In genomic region chr10:131777162-131777561, GRCh38 we compare ENCODE assay signal across 1 cellular context.
TF ChIP-seq lines count a peak whose summit lies in the region.

No MANE protein-coding gene starts in this region.

TF ChIP-seq in GM23338, 12 proteins besides CTCF, POLR2A, EP300 and RAD21:
- TF ChIP-seq, protein P1, sequence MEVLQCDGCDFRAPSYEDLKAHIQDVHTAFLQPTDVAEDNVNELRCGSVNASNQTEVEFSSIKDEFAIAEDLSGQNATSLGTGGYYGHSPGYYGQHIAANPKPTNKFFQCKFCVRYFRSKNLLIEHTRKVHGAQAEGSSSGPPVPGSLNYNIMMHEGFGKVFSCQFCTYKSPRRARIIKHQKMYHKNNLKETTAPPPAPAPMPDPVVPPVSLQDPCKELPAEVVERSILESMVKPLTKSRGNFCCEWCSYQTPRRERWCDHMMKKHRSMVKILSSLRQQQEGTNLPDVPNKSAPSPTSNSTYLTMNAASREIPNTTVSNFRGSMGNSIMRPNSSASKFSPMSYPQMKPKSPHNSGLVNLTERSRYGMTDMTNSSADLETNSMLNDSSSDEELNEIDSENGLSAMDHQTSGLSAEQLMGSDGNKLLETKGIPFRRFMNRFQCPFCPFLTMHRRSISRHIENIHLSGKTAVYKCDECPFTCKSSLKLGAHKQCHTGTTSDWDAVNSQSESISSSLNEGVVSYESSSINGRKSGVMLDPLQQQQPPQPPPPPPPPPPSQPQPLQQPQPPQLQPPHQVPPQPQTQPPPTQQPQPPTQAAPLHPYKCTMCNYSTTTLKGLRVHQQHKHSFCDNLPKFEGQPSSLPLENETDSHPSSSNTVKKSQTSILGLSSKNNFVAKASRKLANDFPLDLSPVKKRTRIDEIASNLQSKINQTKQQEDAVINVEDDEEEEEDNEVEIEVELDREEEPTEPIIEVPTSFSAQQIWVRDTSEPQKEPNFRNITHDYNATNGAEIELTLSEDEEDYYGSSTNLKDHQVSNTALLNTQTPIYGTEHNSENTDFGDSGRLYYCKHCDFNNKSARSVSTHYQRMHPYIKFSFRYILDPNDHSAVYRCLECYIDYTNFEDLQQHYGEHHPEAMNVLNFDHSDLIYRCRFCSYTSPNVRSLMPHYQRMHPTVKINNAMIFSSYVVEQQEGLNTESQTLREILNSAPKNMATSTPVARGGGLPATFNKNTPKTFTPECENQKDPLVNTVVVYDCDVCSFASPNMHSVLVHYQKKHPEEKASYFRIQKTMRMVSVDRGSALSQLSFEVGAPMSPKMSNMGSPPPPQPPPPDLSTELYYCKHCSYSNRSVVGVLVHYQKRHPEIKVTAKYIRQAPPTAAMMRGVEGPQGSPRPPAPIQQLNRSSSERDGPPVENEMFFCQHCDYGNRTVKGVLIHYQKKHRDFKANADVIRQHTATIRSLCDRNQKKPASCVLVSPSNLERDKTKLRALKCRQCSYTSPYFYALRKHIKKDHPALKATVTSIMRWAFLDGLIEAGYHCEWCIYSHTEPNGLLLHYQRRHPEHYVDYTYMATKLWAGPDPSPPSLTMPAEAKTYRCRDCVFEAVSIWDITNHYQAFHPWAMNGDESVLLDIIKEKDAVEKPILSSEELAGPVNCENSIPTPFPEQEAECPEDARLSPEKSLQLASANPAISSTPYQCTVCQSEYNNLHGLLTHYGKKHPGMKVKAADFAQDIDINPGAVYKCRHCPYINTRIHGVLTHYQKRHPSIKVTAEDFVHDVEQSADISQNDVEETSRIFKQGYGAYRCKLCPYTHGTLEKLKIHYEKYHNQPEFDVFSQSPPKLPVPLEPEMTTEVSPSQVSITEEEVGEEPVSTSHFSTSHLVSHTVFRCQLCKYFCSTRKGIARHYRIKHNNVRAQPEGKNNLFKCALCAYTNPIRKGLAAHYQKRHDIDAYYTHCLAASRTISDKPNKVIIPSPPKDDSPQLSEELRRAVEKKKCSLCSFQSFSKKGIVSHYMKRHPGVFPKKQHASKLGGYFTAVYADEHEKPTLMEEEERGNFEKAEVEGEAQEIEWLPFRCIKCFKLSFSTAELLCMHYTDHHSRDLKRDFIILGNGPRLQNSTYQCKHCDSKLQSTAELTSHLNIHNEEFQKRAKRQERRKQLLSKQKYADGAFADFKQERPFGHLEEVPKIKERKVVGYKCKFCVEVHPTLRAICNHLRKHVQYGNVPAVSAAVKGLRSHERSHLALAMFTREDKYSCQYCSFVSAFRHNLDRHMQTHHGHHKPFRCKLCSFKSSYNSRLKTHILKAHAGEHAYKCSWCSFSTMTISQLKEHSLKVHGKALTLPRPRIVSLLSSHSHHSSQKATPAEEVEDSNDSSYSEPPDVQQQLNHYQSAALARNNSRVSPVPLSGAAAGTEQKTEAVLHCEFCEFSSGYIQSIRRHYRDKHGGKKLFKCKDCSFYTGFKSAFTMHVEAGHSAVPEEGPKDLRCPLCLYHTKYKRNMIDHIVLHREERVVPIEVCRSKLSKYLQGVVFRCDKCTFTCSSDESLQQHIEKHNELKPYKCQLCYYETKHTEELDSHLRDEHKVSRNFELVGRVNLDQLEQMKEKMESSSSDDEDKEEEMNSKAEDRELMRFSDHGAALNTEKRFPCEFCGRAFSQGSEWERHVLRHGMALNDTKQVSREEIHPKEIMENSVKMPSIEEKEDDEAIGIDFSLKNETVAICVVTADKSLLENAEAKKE (CRISPR knock-in tag; IDR thresholded peaks at IDR 0.05) = no peak
- TF ChIP-seq EZH2 (IDR thresholded peaks at IDR 0.05; ENCODE audit: low read depth, unreplicated experiment) (no peak), EZH2phosphoT487 (IDR thresholded peaks at IDR 0.05; ENCODE audit: unreplicated experiment) (no peak), REST (IDR thresholded peaks at IDR 0.05; ENCODE audit: unreplicated experiment) (no peak), JUNB (IDR thresholded peaks at IDR 0.05; ENCODE audit: unreplicated experiment) (no peak), CREB1 (CRISPR knock-in tag; IDR thresholded peaks at IDR 0.05; ENCODE audit: low read depth) (no peak), POLR2AphosphoS5 (IDR thresholded peaks at IDR 0.05; ENCODE audit: low read depth) (no peak), NANOG (IDR thresholded peaks at IDR 0.05; ENCODE audit: borderline replicate concordance) (no peak), STAT1 (IDR thresholded peaks at IDR 0.05; ENCODE audit: unreplicated experiment) (no peak), ETS1 (IDR thresholded peaks at IDR 0.05) (no peak), ZNF331 (CRISPR knock-in tag; IDR thresholded peaks at IDR 0.05; ENCODE audit: low read depth) (no peak), ZNF114 (CRISPR knock-in tag; IDR thresholded peaks at IDR 0.05) (no peak)
